11 cellular contexts compared by ENCODE assay signal in genomic region chr15:74431645-74432044, GRCh38. TPM values are rescaled to one million over a fixed set of nuclear protein-coding genes. Genes with fewer than 3 reads are reported as not detected.
DNase-seq lines count a peak whose midpoint lies in the region; ATAC-seq, FAIRE-seq and TF ChIP-seq lines count a peak whose summit lies in the region.
"Had no signal": no experiment of that assay in that cellular context is flagged by ENCODE, and none has a peak within 500 bp of the region (broad histone marks: within the 10 kb centered on the region; RNA-seq: fewer than 3 reads in every experiment).

No MANE protein-coding gene starts in this region.

- no peak for TF ChIP-seq POLR2A in suprapubic skin (IDR thresholded peaks at IDR 0.05)

- H3K4me1 ChIP-seq in kidney (ENCODE audit: control insufficient read depth in 1 of 2, insufficient read depth in 1 of 2, low read depth in 1 of 2, low read length in 2 of 2): peaks cover 0 to 6% of the 10 kb centered on the region in 2 donors
- H3K4me1 ChIP-seq in suprapubic skin: peaks cover 29% of the 10 kb centered on the region

- no peaks in the 10 kb centered on the region for H3K27me3 Mint-ChIP-seq in activated T-cell treated with anti-CD3 and anti-CD28 coated beads, Interleukin-2, amount 50 U/mL, for 24 hours
- H3K27me3 Mint-ChIP-seq in activated T-helper 2 cell treated with anti-CD3 and anti-CD28 coated beads, Interferon-gamma antibody, Interleukin-2, Interleukin-4, amounts not matched to agents 10 μg/mL and 5 μg/mL and 100 μg/mL, durations not matched to agents 14 hours and 24 hours and 36 hours (ENCODE audit: low read depth): no peaks in the 10 kb centered on the region

- no peak for FAIRE-seq in kidney (lab: Jason Lieb, UNC)

- H3K36me3 Mint-ChIP-seq in activated T-cell treated with anti-CD3 and anti-CD28 coated beads, Interleukin-2, amount 50 U/mL, for 24 hours (ENCODE audit: low read depth): peaks cover 63% of the 10 kb centered on the region
- peaks cover 39% of the 10 kb centered on the region for H3K36me3 Mint-ChIP-seq in activated T-helper 2 cell treated with anti-CD3 and anti-CD28 coated beads, Interferon-gamma antibody, Interleukin-2, Interleukin-4, amounts not matched to agents 10 μg/mL and 5 μg/mL and 100 μg/mL, durations not matched to agents 14 hours and 24 hours and 36 hours (ENCODE audit: low read depth)

- peak overlapping the region; percentile 95 for H3K4me3 Mint-ChIP-seq in activated T-cell treated with anti-CD3 and anti-CD28 coated beads, Interleukin-2, amount 50 U/mL, for 24 hours
- peak overlapping the region; percentile 91 for H3K4me3 Mint-ChIP-seq in activated T-helper 2 cell treated with anti-CD3 and anti-CD28 coated beads, Interferon-gamma antibody, Interleukin-2, Interleukin-4, amounts not matched to agents 10 μg/mL and 5 μg/mL and 100 μg/mL, durations not matched to agents 14 hours and 24 hours and 36 hours (ENCODE audit: low read depth)

- ATAC-seq in esophagus mucosa: no peak
- ATAC-seq: gastroesophageal sphincter had no signal

- no peaks in the 10 kb centered on the region for H3K9me3 Mint-ChIP-seq in activated T-cell treated with anti-CD3 and anti-CD28 coated beads, Interleukin-2, amount 50 U/mL, for 24 hours
- no peaks in the 10 kb centered on the region for H3K9me3 Mint-ChIP-seq in activated T-helper 2 cell treated with anti-CD3 and anti-CD28 coated beads, Interferon-gamma antibody, Interleukin-2, Interleukin-4, amounts not matched to agents 10 μg/mL and 5 μg/mL and 100 μg/mL, durations not matched to agents 14 hours and 24 hours and 36 hours

- H3K9ac ChIP-seq in kidney (ENCODE audit: low read length in 2 of 2): no peak overlapping the region

- no peak for DNase-seq in activated T-cell treated with anti-CD3 and anti-CD28 coated beads, Interleukin-2, amount 50 U/mL, for 24 hours
- no peak for DNase-seq in activated T-cell treated with anti-CD3 and anti-CD28 coated beads, Interleukin-2, amount 50 U/mL, for 1 hour
- DNase-seq in activated T-helper 2 cell treated with anti-CD3 and anti-CD28 coated beads, Interferon-gamma antibody, Interleukin-2, Interleukin-4, amounts not matched to agents 10 μg/mL and 5 μg/mL and 100 μg/mL, durations not matched to agents 14 hours and 24 hours and 36 hours (ENCODE audit: low spot score): no peak
- DNase-seq in kidney: peak; percentile 60
- no peak for DNase-seq in suprapubic skin (ENCODE audit: low spot score in 2 of 2)
- no peak for DNase-seq in NCI-H510A (lab: John Stamatoyannopoulos, UW)
- no peak for DNase-seq in NCI-H774 (lab: John Stamatoyannopoulos, UW)
- DNase-seq: activated gamma-delta T cell treated with Interleukin-2 at 50 U/mL for 16 hours, SHP77 treated with DMSO at 0.1 percent for 48 hours had no signal

- H3K9me3 ChIP-seq in kidney (ENCODE audit: control insufficient read depth in 1 of 2, low read length in 2 of 2): no peaks in the 10 kb centered on the region
- no peaks in the 10 kb centered on the region for H3K9me3 ChIP-seq in suprapubic skin
- H3K9me3 ChIP-seq: gastroesophageal sphincter had no signal

- peaks cover 78% of the 10 kb centered on the region for H3K4me1 Mint-ChIP-seq in activated T-cell treated with anti-CD3 and anti-CD28 coated beads, Interleukin-2, amount 50 U/mL, for 24 hours (ENCODE audit: low read depth)
- peaks cover 71% of the 10 kb centered on the region for H3K4me1 Mint-ChIP-seq in activated T-helper 2 cell treated with anti-CD3 and anti-CD28 coated beads, Interferon-gamma antibody, Interleukin-2, Interleukin-4, amounts not matched to agents 10 μg/mL and 5 μg/mL and 100 μg/mL, durations not matched to agents 14 hours and 24 hours and 36 hours (ENCODE audit: low read depth)

- TF ChIP-seq EP300 in suprapubic skin (IDR thresholded peaks at IDR 0.05): no peak

- 90% methylated on average over 8 of the region's 8 CpGs for WGBS in suprapubic skin

- intact Hi-C loops in activated T-helper 2 cell treated with anti-CD3 and anti-CD28 coated beads, Interferon-gamma antibody, Interleukin-2, Interleukin-4, amounts not matched to agents 10 μg/mL and 5 μg/mL and 100 μg/mL, durations not matched to agents 14 hours and 24 hours and 36 hours (cut with micrococcal nuclease): loop anchor here (2.0 kb wide), 1 partner anchor 31 kb away; no protein-coding TSS in a partner anchor
- intact Hi-C loops in kidney (cut with DNase I): no loop called here

- H3K27me3 ChIP-seq in suprapubic skin: peaks cover 23% of the 10 kb centered on the region

- TF ChIP-seq CTCF in kidney (IDR thresholded peaks at IDR 0.05; ENCODE audit: borderline replicate concordance, extremely low read depth, insufficient read depth): no peak
- no peak for TF ChIP-seq CTCF in suprapubic skin (IDR thresholded peaks at IDR 0.05)

- H3K27ac ChIP-seq in kidney (ENCODE audit: low read depth in 2 of 2, low read length in 2 of 2): no peak overlapping the region
- H3K27ac ChIP-seq in suprapubic skin: no peak overlapping the region

- no peaks in the 10 kb centered on the region for H3K36me3 ChIP-seq in kidney (ENCODE audit: control insufficient read depth in 1 of 2, insufficient read depth in 2 of 2, low read length in 2 of 2)
- no peaks in the 10 kb centered on the region for H3K36me3 ChIP-seq in suprapubic skin
- H3K36me3 ChIP-seq: gastroesophageal sphincter had no signal

- no peak overlapping the region for H3K4me3 ChIP-seq in kidney (ENCODE audit: low read length in 2 of 2)
- peak overlapping the region; percentile 87 for H3K4me3 ChIP-seq in suprapubic skin

- peak overlapping the region; percentile 90 for H3K27ac Mint-ChIP-seq in activated T-cell treated with anti-CD3 and anti-CD28 coated beads, Interleukin-2, amount 50 U/mL, for 24 hours
- peak overlapping the region; percentile 29 for H3K27ac Mint-ChIP-seq in activated T-helper 2 cell treated with anti-CD3 and anti-CD28 coated beads, Interferon-gamma antibody, Interleukin-2, Interleukin-4, amounts not matched to agents 10 μg/mL and 5 μg/mL and 100 μg/mL, durations not matched to agents 14 hours and 24 hours and 36 hours

RNA-seq across cellular contexts. Expression of gene SEMA7A, which starts 2.1 kb away (rescaled TPM):
- total RNA-seq in activated T-helper 2 cell treated with anti-CD3 and anti-CD28 coated beads, Interferon-gamma antibody, Interleukin-2, Interleukin-4, amounts not matched to agents 10 μg/mL and 5 μg/mL and 100 μg/mL, durations not matched to agents 14 hours and 24 hours and 36 hours: 45.9 and 50.3 TPM in 2 replicates
- total RNA-seq in kidney (3.6 TPM), suprapubic skin (10 to 100 TPM; 10.1 to 31.4 (median 18.0) TPM), esophagus mucosa (4.0 TPM)
- 2.8 TPM for polyA plus RNA-seq in kidney (ENCODE audit: insufficient read depth, low read depth, low replicate concordance)

RNA-seq across cellular contexts. Expression of gene UBL7, which starts 29.3 kb away (rescaled TPM):
- total RNA-seq in activated T-helper 2 cell treated with anti-CD3 and anti-CD28 coated beads, Interferon-gamma antibody, Interleukin-2, Interleukin-4, amounts not matched to agents 10 μg/mL and 5 μg/mL and 100 μg/mL, durations not matched to agents 14 hours and 24 hours and 36 hours: 55.3 and 59.1 TPM in 2 replicates
- 32.9 TPM for total RNA-seq in kidney
- polyA plus RNA-seq in kidney (ENCODE audit: insufficient read depth, low read depth, low replicate concordance): 75.8 TPM
- 10 to 100 TPM; 32.2 to 74.2 (median 62.8) TPM for total RNA-seq in suprapubic skin
- 28.2 TPM for total RNA-seq in esophagus mucosa
